ENCODE assay signal across 1 cellular context in the genomic region with DNA sequence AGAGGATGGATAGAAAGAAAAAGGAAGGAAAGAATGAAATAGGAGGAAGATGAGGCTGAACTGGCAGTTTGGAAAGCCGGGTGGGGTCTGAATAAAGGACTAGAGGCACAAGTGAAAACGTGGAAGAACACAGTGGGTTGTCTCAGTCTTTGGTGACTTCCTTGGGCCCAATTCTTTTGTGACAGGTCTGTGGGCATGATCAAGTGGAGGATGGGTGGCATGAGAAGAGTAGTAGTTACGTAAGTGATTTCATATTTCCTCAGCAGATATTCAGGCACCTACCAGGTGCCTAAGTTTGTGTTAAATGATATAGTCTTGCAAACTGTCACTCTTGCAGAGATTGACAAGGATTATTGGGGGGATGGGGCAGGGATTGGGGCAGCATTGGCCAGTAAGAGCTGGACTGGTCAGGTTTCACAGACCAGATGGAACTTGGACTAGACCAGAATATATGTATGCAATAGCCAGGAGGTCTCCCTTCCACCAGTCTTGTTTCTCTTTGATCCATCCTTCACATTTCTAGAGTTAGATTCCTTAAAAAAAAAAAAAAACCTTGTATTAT.
TF ChIP-seq lines count a peak whose summit lies in the region.

No MANE protein-coding gene starts in this region.

TF ChIP-seq in GM12878, 131 proteins besides CTCF, POLR2A, EP300 and RAD21:
- no peak for TF ChIP-seq FOXM1 (IDR thresholded peaks at IDR 0.05; ENCODE audit: low read depth, low read length)
- TF ChIP-seq EZH2 (IDR thresholded peaks at IDR 0.05; ENCODE audit: borderline replicate concordance, control insufficient read depth, low read depth, low read length) = no peak
- TF ChIP-seq BRCA1 (IDR thresholded peaks at IDR 0.05; ENCODE audit: low read depth, low read length) = no peak
- no peak for TF ChIP-seq HDAC2 (IDR thresholded peaks at IDR 0.05)
- no peak for TF ChIP-seq HDAC6 (IDR thresholded peaks at IDR 0.05; ENCODE audit: unreplicated experiment)
- TF ChIP-seq SIN3A (IDR thresholded peaks at IDR 0.05; ENCODE audit: low read depth, low read length) = no peak
- TF ChIP-seq EGR1 (IDR thresholded peaks at IDR 0.05; ENCODE audit: borderline replicate concordance in 1 of 2, low read depth in 2 of 2, low read length in 2 of 2) = no peak
- TF ChIP-seq, protein P1, sequence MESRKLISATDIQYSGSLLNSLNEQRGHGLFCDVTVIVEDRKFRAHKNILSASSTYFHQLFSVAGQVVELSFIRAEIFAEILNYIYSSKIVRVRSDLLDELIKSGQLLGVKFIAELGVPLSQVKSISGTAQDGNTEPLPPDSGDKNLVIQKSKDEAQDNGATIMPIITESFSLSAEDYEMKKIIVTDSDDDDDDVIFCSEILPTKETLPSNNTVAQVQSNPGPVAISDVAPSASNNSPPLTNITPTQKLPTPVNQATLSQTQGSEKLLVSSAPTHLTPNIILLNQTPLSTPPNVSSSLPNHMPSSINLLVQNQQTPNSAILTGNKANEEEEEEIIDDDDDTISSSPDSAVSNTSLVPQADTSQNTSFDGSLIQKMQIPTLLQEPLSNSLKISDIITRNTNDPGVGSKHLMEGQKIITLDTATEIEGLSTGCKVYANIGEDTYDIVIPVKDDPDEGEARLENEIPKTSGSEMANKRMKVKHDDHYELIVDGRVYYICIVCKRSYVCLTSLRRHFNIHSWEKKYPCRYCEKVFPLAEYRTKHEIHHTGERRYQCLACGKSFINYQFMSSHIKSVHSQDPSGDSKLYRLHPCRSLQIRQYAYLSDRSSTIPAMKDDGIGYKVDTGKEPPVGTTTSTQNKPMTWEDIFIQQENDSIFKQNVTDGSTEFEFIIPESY (IDR thresholded peaks at IDR 0.05) = no peak
- TF ChIP-seq NRF1 (conservative IDR thresholded peaks at IDR 0.05; ENCODE audit: low read depth, low read length) = no peak
